ENCODE assay signal across 1 cellular context in genomic region chr11:59866397-59866796, GRCh38.
TF ChIP-seq lines count a peak whose summit lies in the region.

TCN1 (minus strand) TSS chr11:59866487; CDS start chr11:59866470, 17 bp downstream.

TF ChIP-seq in H1, 55 proteins besides CTCF, POLR2A, EP300 and RAD21:
- TF ChIP-seq NRF1 (IDR thresholded peaks at IDR 0.05; ENCODE audit: low read depth, low read length) (no peak), CEBPB (IDR thresholded peaks at IDR 0.05; ENCODE audit: low read depth, low read length) (peak; percentile 81), ZNF274 (IDR thresholded peaks at IDR 0.05; ENCODE audit: borderline replicate concordance, extremely low read depth, low read length) (no peak), CTBP2 (IDR thresholded peaks at IDR 0.05; ENCODE audit: borderline replicate concordance, insufficient read depth, insufficient read length, low read length) (no peak), SIN3A (conservative IDR thresholded peaks at IDR 0.05 in 1 of 2, IDR thresholded peaks at IDR 0.05 in 1 of 2; ENCODE audit: low read depth in 1 of 2, low read length in 2 of 2) (no peak), TBP (IDR thresholded peaks at IDR 0.05; ENCODE audit: low read depth, low read length) (no peak), GABPA (IDR thresholded peaks at IDR 0.05; ENCODE audit: borderline replicate concordance, insufficient read depth, low read length) (no peak)
